Comparison of ENCODE assay signal across 10 cellular contexts in the genomic region with DNA sequence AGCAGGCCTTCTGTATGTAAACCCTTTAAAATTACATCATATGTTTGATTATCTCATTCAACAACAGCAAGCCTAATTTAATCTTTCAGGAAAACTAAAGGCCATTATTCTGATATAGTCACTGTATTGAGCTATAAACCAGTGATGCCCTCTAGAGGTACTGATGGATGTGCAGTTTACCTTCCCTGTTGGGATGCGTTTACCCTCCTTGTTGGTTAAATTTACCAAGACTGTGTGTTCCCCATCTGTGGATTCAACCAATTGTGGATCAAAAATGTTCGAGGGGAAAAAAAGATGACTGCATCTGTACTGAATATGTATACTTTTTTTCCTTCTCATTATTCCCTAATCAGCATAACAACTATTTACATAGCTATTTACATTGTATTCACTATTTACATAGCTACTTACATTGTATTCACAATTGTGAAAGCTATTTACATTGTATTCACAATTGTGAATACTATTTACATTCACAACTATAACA. TPM values are rescaled to one million over a fixed set of nuclear protein-coding genes. Genes with fewer than 3 reads are reported as not detected.
DNase-seq lines count a peak whose midpoint lies in the region; ATAC-seq, FAIRE-seq and TF ChIP-seq lines count a peak whose summit lies in the region.
"Had no signal": no experiment of that assay in that cellular context is flagged by ENCODE, and none has a peak within 500 bp of the region (broad histone marks: within the 10 kb centered on the region; RNA-seq: fewer than 3 reads in every experiment).

No MANE protein-coding gene starts in this region.

- H2BK120ac ChIP-seq in neuronal stem cell (ENCODE audit: low read depth, low read length), result no peak overlapping the region

- DNase-seq in NCI-H2227 (lab: John Stamatoyannopoulos, UW; ENCODE audit: unreplicated experiment) (peak; percentile 4), NCI-H2227 treated with DMSO at 0.1 percent for 48 hours (lab: John Stamatoyannopoulos, UW) (no peak), NCI-H2029 treated with DMSO at 0.1 percent for 48 hours (lab: John Stamatoyannopoulos, UW) (peak; percentile 36), choroid plexus epithelial cell (ENCODE audit: low read depth) (peak; percentile 30), pancreas (no peak), neuronal stem cell (ENCODE audit: low spot score) (no peak), mucosa of gallbladder (ENCODE audit: low spot score) (no peak)

- H4K91ac ChIP-seq in neuronal stem cell (ENCODE audit: low read depth, low read length, poor library complexity), result no peak overlapping the region

- no peak overlapping the region for H3K4ac ChIP-seq in neuronal stem cell (ENCODE audit: low read length)

- H3K27me3 ChIP-seq in pancreas (no peaks in the 10 kb centered on the region), neuronal stem cell (ENCODE audit: control insufficient read depth in 3 of 3, insufficient read depth in 3 of 3, low read depth in 1 of 3, low read length in 3 of 3) (no peaks in the 10 kb centered on the region)

- FAIRE-seq in pancreas (lab: Jason Lieb, UNC), result no peak

- peak; percentile 59 to 89 (median 83) for ATAC-seq in pancreas
- ATAC-seq in HG03280 (IDR thresholded peaks at IDR 0.05; ENCODE audit: unreplicated experiment), result no peak

- H2BK12ac ChIP-seq in neuronal stem cell (ENCODE audit: low read length), result no peak overlapping the region

- no peaks in the 10 kb centered on the region for H3K9me3 ChIP-seq in pancreas
- H3K9me3 ChIP-seq in neuronal stem cell (replicated peaks in 1 of 2; ENCODE audit: control insufficient read depth in 2 of 2, insufficient read depth in 1 of 2, low read depth in 1 of 2, low read length in 2 of 2), result peaks cover 2 to 48% of the 10 kb centered on the region in 2 donors

- H3K36me3 ChIP-seq in pancreas (peaks cover 0 to 14% (median 0%) of the 10 kb centered on the region in 3 donors), neuronal stem cell (replicated peaks in 1 of 2; ENCODE audit: control insufficient read depth in 2 of 2, insufficient read depth in 2 of 2, low read length in 2 of 2) (peaks cover 1 to 49% of the 10 kb centered on the region in 2 donors)

- H2AK5ac ChIP-seq in neuronal stem cell (ENCODE audit: low read depth, low read length), result no peak overlapping the region

- H2AFZ ChIP-seq in neuronal stem cell (ENCODE audit: low read length), result no peak overlapping the region

- H2BK15ac ChIP-seq in neuronal stem cell (ENCODE audit: low read length), result no peak overlapping the region

- H4K8ac ChIP-seq in neuronal stem cell (ENCODE audit: low read depth, low read length), result no peak overlapping the region

- H3K4me1 ChIP-seq in pancreas, result peaks cover 0 to 7% (median 5%) of the 10 kb centered on the region in 3 donors
- H3K4me1 ChIP-seq in neuronal stem cell (ENCODE audit: control insufficient read depth in 2 of 2, insufficient read depth in 1 of 2, low read depth in 1 of 2, low read length in 2 of 2), result no peaks in the 10 kb centered on the region

- H3K4me2 ChIP-seq in neuronal stem cell (ENCODE audit: insufficient read depth, low read length, poor library complexity, severe bottlenecking), result no peak overlapping the region

- H2BK5ac ChIP-seq in neuronal stem cell (ENCODE audit: low read length), result no peak overlapping the region

- no peak overlapping the region for H3K14ac ChIP-seq in neuronal stem cell (ENCODE audit: low read length)

- H3K79me1 ChIP-seq in neuronal stem cell (ENCODE audit: low read depth, low read length), result no peaks in the 10 kb centered on the region

- H3K9ac ChIP-seq in neuronal stem cell (ENCODE audit: low read depth, low read length, poor library complexity), result no peak overlapping the region

- H3K27ac ChIP-seq in pancreas, result peak overlapping the region in 1 of 4 donors; percentile 55
- H3K27ac ChIP-seq in neuronal stem cell (replicated peaks; ENCODE audit: low read length), result no peak overlapping the region

- H3K23ac ChIP-seq in neuronal stem cell (ENCODE audit: low read depth, low read length, poor library complexity), result no peak overlapping the region

- intact Hi-C loops in pancreas (cut with DNase I), result loop anchor here in 1 of 3 donors (10.0 kb wide), 1 partner anchor 74 kb away; no protein-coding TSS in a partner anchor

- H3K4me3 ChIP-seq in choroid plexus epithelial cell (ENCODE audit: low read depth, low read length) (no peak overlapping the region), pancreas (no peak overlapping the region), neuronal stem cell (ENCODE audit: low read length in 2 of 2) (no peak overlapping the region)

- WGBS in pancreas, 2 donors, result 55 to 68% methylated on average over 2 of the region's 2 CpGs
- WGBS in neuronal stem cell (ENCODE audit: extremely low coverage in 2 of 2, insufficient read length in 2 of 2, insufficient replicate concordance in 1 of 2), 2 donors, result no CpG with 5 or more reads among the region's 2 CpGs

- no peak overlapping the region for H3K18ac ChIP-seq in neuronal stem cell (ENCODE audit: low read length)

- TF ChIP-seq CTCF in choroid plexus epithelial cell (conservative IDR thresholded peaks at IDR 0.05; ENCODE audit: low read depth, low read length), result peak; percentile 59
- peak in 1 of 4 donors; percentile 7 for TF ChIP-seq CTCF in pancreas (IDR thresholded peaks at IDR 0.05)

RNA-seq across cellular contexts. Expression of gene BAAT, which starts 3.7 kb away (rescaled TPM):
- total RNA-seq in pancreas, result 10 to 100 TPM in 1 of 6 donors, 1 to 10 TPM in 4, under 1 TPM in 1; 0.43 to 13.9 (median 1.5) TPM
- polyA plus RNA-seq in pancreas, result 1 to 10 TPM; 1.4 to 2.0 TPM
- 0.04 TPM for polyA plus RNA-seq in neuronal stem cell (2013, experiment 1 of 2)
- polyA plus RNA-seq in neuronal stem cell (2013, experiment 2 of 2), result 0.04 TPM
- total RNA-seq in mucosa of gallbladder, result 117 TPM
- total RNA-seq: lung microvascular endothelial cell had no signal
- polyA plus RNA-seq: CD14-positive monocyte had no signal

RNA-seq across cellular contexts. Expression of gene MRPL50, which starts 9.9 kb away (rescaled TPM):
- 1 to 10 TPM; 3.7 to 6.9 (median 6.4) TPM for total RNA-seq in pancreas
- 1 to 10 TPM; 4.8 to 8.4 TPM for polyA plus RNA-seq in pancreas
- 21.2 TPM for polyA plus RNA-seq in neuronal stem cell (2013, experiment 1 of 2)
- polyA plus RNA-seq in neuronal stem cell (2013, experiment 2 of 2), result 20.9 TPM
- total RNA-seq in mucosa of gallbladder, result 12.1 TPM

RNA-seq across cellular contexts. Expression of gene ZNF189, which starts 10.1 kb away (rescaled TPM):
- total RNA-seq in pancreas, result 10 to 100 TPM; 11.3 to 29.1 (median 19.7) TPM
- polyA plus RNA-seq in pancreas, result 10 to 100 TPM; 16.1 to 19.1 TPM
- 10.6 TPM for polyA plus RNA-seq in neuronal stem cell (2013, experiment 1 of 2)
- 10.6 TPM for polyA plus RNA-seq in neuronal stem cell (2013, experiment 2 of 2)
- total RNA-seq in mucosa of gallbladder, result 61.4 TPM

RNA-seq across cellular contexts. Expression of gene ALDOB, which starts 47.0 kb away (rescaled TPM):
- total RNA-seq in pancreas (100 to 1,000 TPM in 5 of 6 donors, 10 to 100 TPM in 1; 75.0 to 856 (median 264) TPM), mucosa of gallbladder (265 TPM)
- polyA plus RNA-seq in pancreas, result 100 to 1,000 TPM; 301 to 593 TPM
- polyA plus RNA-seq in neuronal stem cell (2013, experiment 1 of 2), result not detected
- not detected for polyA plus RNA-seq in neuronal stem cell (2013, experiment 2 of 2)
- polyA plus RNA-seq: CD14-positive monocyte had no signal

Comparison
In these comparisons a context has a peak if more than half of its experiments do, and no peak if none do; other contexts are left out.
1. DNase-seq: peak in NCI-H2227 (single experiment), NCI-H2029 treated with DMSO at 0.1 percent for 48 hours (single experiment) and choroid plexus epithelial cell (single experiment); none in NCI-H2227 treated with DMSO at 0.1 percent for 48 hours (single experiment), pancreas (0 of 6), neuronal stem cell (single experiment) and mucosa of gallbladder (single experiment).